Comparison of ENCODE assay signal across 8 cellular contexts in the genomic region with DNA sequence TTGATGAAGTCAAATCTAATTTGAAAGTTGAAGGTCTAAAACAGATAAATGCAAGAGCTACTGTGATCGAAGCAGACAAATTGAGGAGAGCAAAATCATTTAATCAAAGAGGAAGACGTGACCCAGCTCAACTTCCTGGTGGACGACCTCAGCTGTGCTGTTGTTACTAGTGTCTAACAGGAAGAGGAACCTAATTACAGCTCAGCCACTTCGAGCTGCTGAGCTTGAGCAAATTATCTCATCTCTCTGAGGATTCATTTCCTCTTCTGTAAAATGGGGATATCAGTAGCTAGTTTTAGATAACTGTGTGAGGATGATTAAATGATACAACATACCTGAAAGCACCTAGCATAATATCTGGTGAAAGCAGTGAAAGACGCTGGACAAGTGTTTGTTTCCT. TPM values are rescaled to one million over a fixed set of nuclear protein-coding genes. Genes with fewer than 3 reads are reported as not detected.
A peak's percentile ranks its signal among the peaks of the same experiment; 100 is the strongest.
DNase-seq lines count a peak whose midpoint lies in the region; ATAC-seq and TF ChIP-seq lines count a peak whose summit lies in the region.

No MANE protein-coding gene starts in this region.

- intact Hi-C loops in Right ventricle myocardium inferior (cut with DNase I), result no loop called here
- intact Hi-C loops in cardiac septum (cut with DNase I), result no loop called here
- intact Hi-C loops in spleen (cut with DNase I; ENCODE audit: low total_unique reads), result no loop called here
- intact Hi-C loops in mammary epithelial cell (cut with micrococcal nuclease), result no loop called here
- intact Hi-C loops in posterior vena cava (cut with DNase I), result no loop called here

- DNase-seq in Right ventricle myocardium inferior (ENCODE audit: missing footprints), result no peak
- DNase-seq in cardiac septum (ENCODE audit: low spot score), result no peak
- no peak for DNase-seq in T-helper 17 cell
- no peak for DNase-seq in spleen
- no peak for DNase-seq in mammary epithelial cell
- no peak for DNase-seq in NCI-H446 (lab: John Stamatoyannopoulos, UW)
- no peak for DNase-seq in posterior vena cava (ENCODE audit: low spot score)

- no peaks in the 10 kb centered on the region for H3K79me2 ChIP-seq in mammary epithelial cell (ENCODE audit: insufficient read depth, low read length)

- BruUV-seq in mammary epithelial cell (replicated peaks; lab: Mats Ljungman, UMichigan), result no TSS peak

- H3K27me3 ChIP-seq in spleen (replicated peaks in 1 of 7) (peaks cover 0 to 3% (median 0%) of the 10 kb centered on the region in 7 donors), mammary epithelial cell (ENCODE audit: insufficient read depth, low read length) (no peaks in the 10 kb centered on the region)

- no peaks in the 10 kb centered on the region for H3K27me3 Mint-ChIP-seq in T-helper 17 cell

- in situ Hi-C loops in mammary epithelial cell (cut with MboI; ENCODE audit: low sequenced_read_pairs in 2 of 2), result loop anchor here (25.0 kb wide), 1 partner anchor 324 kb away; no protein-coding TSS in a partner anchor

- no peaks in the 10 kb centered on the region for H3K9me3 ChIP-seq in T-helper 17 cell (ENCODE audit: control insufficient read depth, low read length, poor library complexity, severe bottlenecking)
- no peaks in the 10 kb centered on the region for H3K9me3 ChIP-seq in spleen
- H3K9me3 ChIP-seq in mammary epithelial cell (replicated peaks; ENCODE audit: insufficient read depth, low read length), result no peaks in the 10 kb centered on the region

- CTCF ChIA-PET in mammary epithelial cell (lab: Charles Lee; ENCODE audit: low non-redundant PET), result no interaction called here

- H3K36me3 Mint-ChIP-seq in T-helper 17 cell (ENCODE audit: low read depth), result peaks cover 3% of the 10 kb centered on the region

- WGBS in spleen, 5 donors, result 8 to 15% (median 10%) methylated on average over 5 of the region's 5 CpGs
- WGBS in mammary epithelial cell (ENCODE audit: low coverage, missing lambda C conversion rate), result 57% methylated on average over 4 of the region's 5 CpGs

- H3K27ac ChIP-seq in spleen (peak overlapping the region in 7 of 8 donors; percentile 9 to 53 (median 42)), mammary epithelial cell (ENCODE audit: insufficient read depth, low read depth, low read length) (no peak overlapping the region)

- ATAC-seq in Right ventricle myocardium inferior (peak; percentile 46), HG02943 (IDR thresholded peaks at IDR 0.05; ENCODE audit: low read depth, unreplicated experiment) (peak; percentile 74), T-helper 17 cell (peak; percentile 77)

- no peak for TF ChIP-seq POLR2A in spleen (IDR thresholded peaks at IDR 0.05)

- dilution Hi-C loops in mammary epithelial cell (cut with HindIII; ENCODE audit: low sequenced_read_pairs), result no loop called here

- no peak overlapping the region for H3K9ac ChIP-seq in mammary epithelial cell (ENCODE audit: insufficient read depth, low read length)

- no peak for TF ChIP-seq CTCF in spleen (IDR thresholded peaks at IDR 0.05 in 8 of 11, conservative IDR thresholded peaks at IDR 0.05 in 3 of 11)
- no peak for TF ChIP-seq CTCF in mammary epithelial cell (conservative IDR thresholded peaks at IDR 0.05 in 1 of 2, IDR thresholded peaks at IDR 0.05 in 1 of 2; ENCODE audit: extremely low read depth in 1 of 2, insufficient read depth in 1 of 2, low read depth in 1 of 2, low read length in 2 of 2)

- peaks cover 29% of the 10 kb centered on the region for H3K4me1 Mint-ChIP-seq in T-helper 17 cell

- H3K4me3 ChIP-seq in spleen (no peak overlapping the region), mammary epithelial cell (replicated peaks in 1 of 3; ENCODE audit: insufficient read depth in 1 of 3, low read depth in 2 of 3, low read length in 3 of 3) (no peak overlapping the region)

- H3K4me2 ChIP-seq in mammary epithelial cell (ENCODE audit: insufficient read depth, low read depth, low read length), result no peak overlapping the region

- H2AFZ ChIP-seq in mammary epithelial cell (ENCODE audit: low read depth, low read length), result no peak overlapping the region

- H3K4me3 Mint-ChIP-seq in T-helper 17 cell, result peak overlapping the region; percentile 47

- no peaks in the 10 kb centered on the region for H4K20me1 ChIP-seq in mammary epithelial cell (ENCODE audit: insufficient read depth, low read length)

- H3K4me1 ChIP-seq in spleen (peaks cover 12 to 41% (median 24%) of the 10 kb centered on the region in 6 donors), mammary epithelial cell (ENCODE audit: insufficient read depth, low read length) (peaks cover 7% of the 10 kb centered on the region)

- peak overlapping the region; percentile 82 for H3K27ac Mint-ChIP-seq in T-helper 17 cell

- no peaks in the 10 kb centered on the region for H3K36me3 ChIP-seq in spleen
- H3K36me3 ChIP-seq in mammary epithelial cell (ENCODE audit: insufficient read depth, low read length), result no peaks in the 10 kb centered on the region

RNA-seq across cellular contexts. Expression of a gene that starts 48.6 kb away (rescaled TPM):
- total RNA-seq in Right ventricle myocardium inferior (8.5 TPM), cardiac septum (5.3 TPM), T-helper 17 cell (not detected), spleen (10 to 100 TPM in 5 of 7 donors, 1 to 10 TPM in 2; 2.6 to 23.8 (median 10.7) TPM), mammary epithelial cell (under 1 TPM in 1 of 2 donors, not detected in 1; 0.17 TPM), posterior vena cava (10 to 100 TPM; 13.2 to 35.0 TPM)
- polyA plus RNA-seq in spleen (1 to 10 TPM; 2.6 to 3.1 (median 2.7) TPM), mammary epithelial cell (not detected)
- polyA minus RNA-seq in mammary epithelial cell, result not detected
